8 cellular contexts compared by ENCODE assay signal in the genomic region with DNA sequence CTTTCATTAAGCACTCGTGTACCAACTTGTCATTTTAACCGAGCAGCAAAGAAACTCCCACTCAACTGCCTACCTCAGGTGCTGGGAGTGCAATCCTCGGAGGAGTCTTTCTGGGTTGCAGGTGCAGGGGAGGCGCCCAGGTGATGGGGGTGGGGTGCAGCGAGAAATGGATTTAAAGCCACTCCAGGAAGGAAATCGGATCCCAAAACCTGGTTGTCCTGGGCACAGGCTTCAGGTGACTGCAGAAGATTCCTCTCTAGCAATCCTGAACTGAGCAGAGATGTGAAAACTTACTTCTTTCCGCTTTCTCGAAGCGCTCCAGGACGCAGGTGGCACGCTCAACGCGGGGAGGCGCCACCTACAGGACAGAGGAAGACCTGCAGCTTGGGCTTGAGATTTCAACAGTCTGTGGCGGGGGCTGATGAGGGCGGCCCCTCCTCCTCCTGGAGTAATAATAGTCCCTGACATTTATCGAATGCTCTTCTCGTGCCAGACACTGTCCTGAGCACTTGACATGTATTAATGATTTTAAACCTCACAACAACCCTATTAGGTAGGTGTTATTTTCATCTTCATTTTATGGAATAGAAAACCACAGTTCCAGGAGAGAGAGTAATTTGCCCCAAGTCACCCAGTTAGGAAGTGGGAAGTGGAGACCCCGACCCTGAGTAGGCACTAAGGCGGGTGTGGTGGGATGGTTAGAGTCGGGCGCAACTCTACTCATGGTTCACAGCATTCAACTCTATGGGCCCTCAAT. TPM values are rescaled to one million over a fixed set of nuclear protein-coding genes. Genes with fewer than 3 reads are reported as not detected.
DNase-seq lines count a peak whose midpoint lies in the region; ATAC-seq and TF ChIP-seq lines count a peak whose summit lies in the region.

No MANE protein-coding gene starts in this region.

- H3K79me2 ChIP-seq in OCI-LY3 (ENCODE audit: low read length) (no peaks in the 10 kb centered on the region), neural cell (replicated peaks; ENCODE audit: insufficient read depth, low read length) (no peaks in the 10 kb centered on the region)

- no peaks in the 10 kb centered on the region for H3K36me3 ChIP-seq in OCI-LY3 (replicated peaks; ENCODE audit: low read depth, low read length)
- no peaks in the 10 kb centered on the region for H3K36me3 ChIP-seq in neural cell (ENCODE audit: insufficient read depth, low read length)

- no peak for ATAC-seq in GM18873 (IDR thresholded peaks at IDR 0.05; ENCODE audit: low FRiP score, unreplicated experiment)

- DNase-seq in GM04504 (ENCODE audit: low read depth) (peak; percentile 17), HT-29 (ENCODE audit: low spot score) (peak; percentile 87), activated T-cell treated with anti-CD3 and anti-CD28 coated beads for 24 hours (ENCODE audit: low read depth) (peak; percentile 71), fibroblast of gingiva (ENCODE audit: low read depth) (peak; percentile 4), stromal cell of bone marrow (ENCODE audit: low read depth) (peak; percentile 14)

- no peaks in the 10 kb centered on the region for H3F3A ChIP-seq in neural cell (ENCODE audit: insufficient read depth, low read length, poor library complexity, severe bottlenecking)

- TF ChIP-seq EP300 in neural cell (conservative IDR thresholded peaks at IDR 0.05; ENCODE audit: poor library complexity, severe bottlenecking) = no peak

- no peaks in the 10 kb centered on the region for H3K9me2 ChIP-seq in neural cell (ENCODE audit: insufficient read depth, low read length)

- no peaks in the 10 kb centered on the region for H3K9me3 ChIP-seq in OCI-LY3 (ENCODE audit: insufficient read depth, low read length)
- H3K9me3 ChIP-seq in neural cell (ENCODE audit: low read length) = peaks cover 8% of the 10 kb centered on the region

- H4K20me1 ChIP-seq in OCI-LY3 (ENCODE audit: insufficient read depth, low read length) (no peaks in the 10 kb centered on the region), neural cell (ENCODE audit: insufficient read depth) (no peaks in the 10 kb centered on the region)

- H3K9ac ChIP-seq in OCI-LY3 (ENCODE audit: low read length) (no peak overlapping the region; the same call in 1 of the 2 replicates), neural cell (ENCODE audit: low read length) (no peak overlapping the region)

- H3K4me1 ChIP-seq in OCI-LY3 (ENCODE audit: low read length) = peaks cover 49% of the 10 kb centered on the region

- 0 out of 2 replicates have a peak, but pooled peaks cover 8% of the 10 kb centered on the region for H3K27me3 ChIP-seq in OCI-LY3 (ENCODE audit: low read depth, low read length)
- peaks cover 24% of the 10 kb centered on the region for H3K27me3 ChIP-seq in neural cell (ENCODE audit: insufficient read depth, low read depth, low read length)

- H3K4me3 ChIP-seq in OCI-LY3 (ENCODE audit: low read length) = peak overlapping the region; percentile 60
- no peak overlapping the region for H3K4me3 ChIP-seq in neural cell (ENCODE audit: low read length)

- H2AFZ ChIP-seq in OCI-LY3 (ENCODE audit: low read depth, low read length) (peak overlapping the region; percentile 48; the same call in 1 of the 2 replicates), neural cell (ENCODE audit: low read depth, low read length) (no peak overlapping the region)

- peak; percentile 81 for TF ChIP-seq RAD21 in neural cell (conservative IDR thresholded peaks at IDR 0.05)

- H3K4me2 ChIP-seq in OCI-LY3 (ENCODE audit: low read length) (peak overlapping the region; percentile 71), neural cell (ENCODE audit: low read length) (no peak overlapping the region)

- no peak overlapping the region for H3K27ac ChIP-seq in OCI-LY3 (ENCODE audit: low read length)
- H3K27ac ChIP-seq in neural cell (ENCODE audit: low read length) = no peak overlapping the region

- TF ChIP-seq CTCF in OCI-LY3 (IDR thresholded peaks at IDR 0.05; ENCODE audit: low read depth, low read length) (peak; percentile 93), neural cell (IDR thresholded peaks at IDR 0.05; ENCODE audit: poor library complexity, severe bottlenecking) (peak; percentile 91)

TF ChIP-seq in neural cell, 6 proteins besides CTCF, POLR2A, EP300 and RAD21:
- TF ChIP-seq SMC3 (conservative IDR thresholded peaks at IDR 0.05; ENCODE audit: poor library complexity) (peak; percentile 89), EZH2 (IDR thresholded peaks at IDR 0.05; ENCODE audit: borderline replicate concordance, insufficient read depth, low read length, poor library complexity, severe bottlenecking) (no peak)

RNA-seq across cellular contexts. Expression of gene SKAP1, which starts 27.2 kb away (rescaled TPM):
- total RNA-seq in HT-29 (2014; rRNA removed; shearing (Covaris generic)) = 4.3 and 4.7 TPM in 2 replicates
- polyA plus RNA-seq in neural cell = 0.63 TPM in 1 of 2 replicates, not detected in the other
- polyA minus RNA-seq in neural cell = not detected in 2 replicates

Comparison
In these comparisons a context has a peak if more than half of its experiments do, and no peak if none do; other contexts are left out.
1. DNase-seq: peak in every context shown above with its lines; median percentile 87 in HT-29; 71 in activated T-cell treated with anti-CD3 and anti-CD28 coated beads for 24 hours; 17 in GM04504; 14 in stromal cell of bone marrow; 4 in fibroblast of gingiva.